In the genomic region with DNA sequence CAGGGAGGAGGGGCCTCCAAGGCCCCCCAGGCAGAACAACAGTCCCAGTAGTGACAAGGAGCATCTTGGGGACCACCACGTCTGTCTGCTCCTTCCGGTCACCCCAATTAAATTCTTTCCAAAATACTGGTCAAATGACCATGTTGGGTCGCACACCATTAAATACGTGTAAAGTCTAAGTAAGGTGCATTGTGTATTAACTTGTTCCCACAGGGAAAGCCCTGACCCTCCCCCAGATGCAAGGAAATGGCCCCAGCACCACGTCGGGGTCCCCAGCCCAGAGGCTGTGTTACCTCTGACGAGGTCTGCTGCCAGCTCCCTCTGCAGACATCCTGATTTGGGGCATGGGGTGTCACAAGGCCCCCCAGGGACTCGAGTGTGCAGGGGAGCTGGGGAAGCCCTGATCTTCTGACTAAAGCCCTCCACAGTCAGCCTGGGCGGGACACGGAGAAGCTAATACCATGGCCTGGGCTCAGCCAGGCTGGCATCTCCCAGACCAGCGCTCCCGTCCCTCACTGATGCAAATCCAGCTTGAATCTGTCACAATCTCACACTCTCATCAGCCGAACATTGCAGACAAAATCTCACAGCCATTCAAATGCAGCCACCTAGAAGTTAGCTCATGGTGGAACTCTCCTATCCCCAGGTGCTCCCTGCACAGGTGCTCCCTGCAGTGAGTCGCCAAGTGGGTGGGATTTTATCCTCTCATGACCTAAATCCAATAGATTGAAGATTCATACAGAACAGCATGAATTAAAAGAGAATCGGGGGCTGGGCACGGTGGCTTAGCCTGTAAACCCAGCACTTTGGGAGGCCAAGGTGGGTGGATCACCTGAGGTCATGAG, we compare ENCODE assay signal across 2 cellular contexts.
TF ChIP-seq lines count a peak whose summit lies in the region.

No MANE protein-coding gene starts in this region.

TF ChIP-seq in K562, 482 proteins besides CTCF, POLR2A, EP300 and RAD21:
- TF ChIP-seq ZNF263 (CRISPR knock-in tag; IDR thresholded peaks at IDR 0.05; ENCODE audit: borderline replicate concordance) (peak; percentile 70; the same call in 1 of the 2 replicates), ZNF551 (CRISPR knock-in tag; IDR thresholded peaks at IDR 0.05) (no peak)
- TF ChIP-seq, protein P1, sequence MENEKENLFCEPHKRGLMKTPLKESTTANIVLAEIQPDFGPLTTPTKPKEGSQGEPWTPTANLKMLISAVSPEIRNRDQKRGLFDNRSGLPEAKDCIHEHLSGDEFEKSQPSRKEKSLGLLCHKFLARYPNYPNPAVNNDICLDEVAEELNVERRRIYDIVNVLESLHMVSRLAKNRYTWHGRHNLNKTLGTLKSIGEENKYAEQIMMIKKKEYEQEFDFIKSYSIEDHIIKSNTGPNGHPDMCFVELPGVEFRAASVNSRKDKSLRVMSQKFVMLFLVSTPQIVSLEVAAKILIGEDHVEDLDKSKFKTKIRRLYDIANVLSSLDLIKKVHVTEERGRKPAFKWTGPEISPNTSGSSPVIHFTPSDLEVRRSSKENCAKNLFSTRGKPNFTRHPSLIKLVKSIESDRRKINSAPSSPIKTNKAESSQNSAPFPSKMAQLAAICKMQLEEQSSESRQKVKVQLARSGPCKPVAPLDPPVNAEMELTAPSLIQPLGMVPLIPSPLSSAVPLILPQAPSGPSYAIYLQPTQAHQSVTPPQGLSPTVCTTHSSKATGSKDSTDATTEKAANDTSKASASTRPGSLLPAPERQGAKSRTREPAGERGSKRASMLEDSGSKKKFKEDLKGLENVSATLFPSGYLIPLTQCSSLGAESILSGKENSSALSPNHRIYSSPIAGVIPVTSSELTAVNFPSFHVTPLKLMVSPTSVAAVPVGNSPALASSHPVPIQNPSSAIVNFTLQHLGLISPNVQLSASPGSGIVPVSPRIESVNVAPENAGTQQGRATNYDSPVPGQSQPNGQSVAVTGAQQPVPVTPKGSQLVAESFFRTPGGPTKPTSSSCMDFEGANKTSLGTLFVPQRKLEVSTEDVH (IDR thresholded peaks at IDR 0.05; ENCODE audit: low read depth, partially characterized antibody) = no peak

TF ChIP-seq in HEK293T, 16 proteins besides CTCF, POLR2A, EP300 and RAD21:
- TF ChIP-seq TARDBP (IDR thresholded peaks at IDR 0.05) = no peak
- TF ChIP-seq LEF1 (IDR thresholded peaks at IDR 0.05; ENCODE audit: borderline replicate concordance) = no peak
- no peak for TF ChIP-seq L3MBTL2 (conservative IDR thresholded peaks at IDR 0.05)
- TF ChIP-seq FOXM1 (IDR thresholded peaks at IDR 0.05; ENCODE audit: borderline replicate concordance) = no peak
- no peak for TF ChIP-seq CTBP1 (IDR thresholded peaks at IDR 0.05; ENCODE audit: borderline replicate concordance)
- TF ChIP-seq, protein P2, sequence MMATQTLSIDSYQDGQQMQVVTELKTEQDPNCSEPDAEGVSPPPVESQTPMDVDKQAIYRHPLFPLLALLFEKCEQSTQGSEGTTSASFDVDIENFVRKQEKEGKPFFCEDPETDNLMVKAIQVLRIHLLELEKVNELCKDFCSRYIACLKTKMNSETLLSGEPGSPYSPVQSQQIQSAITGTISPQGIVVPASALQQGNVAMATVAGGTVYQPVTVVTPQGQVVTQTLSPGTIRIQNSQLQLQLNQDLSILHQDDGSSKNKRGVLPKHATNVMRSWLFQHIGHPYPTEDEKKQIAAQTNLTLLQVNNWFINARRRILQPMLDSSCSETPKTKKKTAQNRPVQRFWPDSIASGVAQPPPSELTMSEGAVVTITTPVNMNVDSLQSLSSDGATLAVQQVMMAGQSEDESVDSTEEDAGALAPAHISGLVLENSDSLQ (IDR thresholded peaks at IDR 0.05) = no peak
- TF ChIP-seq NFRKB (IDR thresholded peaks at IDR 0.05) = no peak
